Comparison of ENCODE assay signal across 12 cellular contexts in the genomic region with DNA sequence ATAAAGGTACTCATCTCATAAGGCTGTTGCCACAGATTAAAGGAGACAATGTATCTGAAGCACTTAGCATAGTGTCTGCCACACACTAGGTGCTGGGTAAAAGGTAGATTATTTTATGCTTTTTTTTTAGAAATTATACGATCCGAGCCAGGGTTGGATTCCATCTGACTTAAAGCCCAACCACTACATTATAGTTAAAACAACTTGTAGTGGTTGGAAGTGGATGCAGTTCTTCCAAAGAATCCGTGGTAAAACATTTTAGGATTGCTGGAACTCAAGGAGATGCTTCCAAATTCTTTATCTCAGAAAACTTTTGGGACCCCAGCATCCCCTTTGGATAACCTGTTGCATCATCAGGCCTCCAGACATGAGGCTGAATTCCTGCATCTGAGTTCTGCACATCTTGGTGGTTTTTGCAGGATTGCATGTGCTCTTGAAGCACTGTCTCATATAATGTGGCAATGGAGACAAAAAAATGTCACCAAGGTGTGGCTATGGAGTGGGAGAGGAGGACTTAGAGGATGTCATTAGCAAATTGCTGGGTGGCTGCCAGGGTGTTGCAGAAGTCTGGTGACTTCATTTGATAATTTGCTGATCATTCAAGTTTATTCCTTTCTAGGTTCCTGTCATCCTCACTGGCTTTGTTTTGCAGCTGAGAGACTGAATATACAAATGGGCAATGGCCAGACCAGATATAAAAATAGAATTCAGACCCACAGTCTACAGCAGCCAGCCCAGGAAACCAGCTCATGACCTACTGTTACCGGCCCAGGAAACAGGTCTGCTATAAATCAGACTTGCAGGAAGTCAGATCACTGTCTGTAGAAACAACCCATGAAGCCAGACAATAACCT.
DNase-seq lines count a peak whose midpoint lies in the region; ATAC-seq, FAIRE-seq and TF ChIP-seq lines count a peak whose summit lies in the region.
"Had no signal": no experiment of that assay in that cellular context is flagged by ENCODE, and none has a peak within 500 bp of the region (broad histone marks: within the 10 kb centered on the region; RNA-seq: fewer than 3 reads in every experiment).

No MANE protein-coding gene starts in this region.

- peak; percentile 87 for FAIRE-seq in GM19239 (lab: Jason Lieb, UNC)

- intact Hi-C loops in testis (cut with DNase I; ENCODE audit: low total_unique reads): no loop called here

- H3K9me3 ChIP-seq in testis: no peaks in the 10 kb centered on the region

- no peaks in the 10 kb centered on the region for H3K27me3 ChIP-seq in testis

- DNase-seq in AML-193 (lab: John Stamatoyannopoulos, UW): peak; percentile 78 to 89
- no peak for DNase-seq in GM19239 (ENCODE audit: insufficient read length, low spot score)
- DNase-seq in UCSD-AML1 (lab: John Stamatoyannopoulos, UW; ENCODE audit: unreplicated experiment): peak; percentile 53
- no peak for DNase-seq in testis
- no peak for DNase-seq in NCI-H2081 treated with DMSO at 0.1 percent for 48 hours (lab: John Stamatoyannopoulos, UW)
- DNase-seq: activated CD4-positive, alpha-beta T cell treated with anti-CD3 and anti-CD28 coated beads, Interleukin-2, amount 10 ng/mL, durations not matched to agents 7 days and 5 days; CD4-positive, alpha-beta T cell; cerebellar nuclear complex; NCI-H187 treated with DMSO at 0.1 percent for 48 hours had no signal

- TF ChIP-seq CTCF in testis (IDR thresholded peaks at IDR 0.05): no peak

- H3K27ac ChIP-seq in testis: no peak overlapping the region

- H3K4me1 ChIP-seq in testis: no peaks in the 10 kb centered on the region

- no peaks in the 10 kb centered on the region for H3K36me3 ChIP-seq in testis (ENCODE audit: low read depth, missing control alignments)

- TF ChIP-seq POLR2A in testis (IDR thresholded peaks at IDR 0.05): no peak

- ATAC-seq in HG03571 (IDR thresholded peaks at IDR 0.05; ENCODE audit: unreplicated experiment) (peak; percentile 60), GM18520 (IDR thresholded peaks at IDR 0.05; ENCODE audit: unreplicated experiment) (no peak)
- ATAC-seq in activated CD4-positive, CD25-positive, alpha-beta regulatory T cell treated with anti-CD3 and anti-CD28 coated beads, Interleukin-2, amount 50 U/mL, for 24 hours: no peak

- no peak overlapping the region for H3K4me3 ChIP-seq in testis

- 40 to 47% methylated on average over 4 of the region's 4 CpGs for WGBS in testis, 2 donors

Comparison
In these comparisons a context has a peak if more than half of its experiments do, and no peak if none do; other contexts are left out.
1. DNase-seq: peak in AML-193 (2 of 2) and UCSD-AML1 (single experiment); none in GM19239 (single experiment), testis (single experiment) and NCI-H2081 treated with DMSO at 0.1 percent for 48 hours (single experiment).